21 cellular contexts compared by ENCODE assay signal in the genomic region with DNA sequence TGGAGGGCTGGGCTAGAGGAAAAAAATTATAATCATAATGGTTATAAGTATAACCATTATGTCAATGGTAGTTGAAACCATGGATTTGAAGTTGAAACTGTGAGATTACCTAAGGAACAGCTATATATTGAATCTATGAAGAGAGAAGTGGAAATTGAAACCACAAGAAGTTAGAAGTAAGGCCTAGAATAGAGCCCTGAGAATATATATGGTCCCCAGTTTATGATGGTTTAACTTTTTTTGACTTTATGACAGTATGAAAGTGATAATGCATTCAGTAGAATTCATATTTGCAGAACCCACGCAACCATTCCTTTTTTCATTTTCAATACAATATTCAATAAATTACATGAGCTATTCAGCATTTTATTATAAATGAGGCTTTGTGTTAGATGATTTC. TPM values are rescaled to one million over a fixed set of nuclear protein-coding genes. Genes with fewer than 3 reads are reported as not detected.
DNase-seq lines count a peak whose midpoint lies in the region; ATAC-seq lines count a peak whose summit lies in the region.
"Had no signal": no experiment of that assay in that cellular context is flagged by ENCODE, and none has a peak within 500 bp of the region (broad histone marks: within the 10 kb centered on the region; RNA-seq: fewer than 3 reads in every experiment).

No MANE protein-coding gene starts in this region.

- H3K36me3 Mint-ChIP-seq in activated naive CD4-positive, alpha-beta T cell treated with anti-CD3 and anti-CD28 coated beads, Interleukin-2, amount 50 U/mL, for 72 hours: peaks cover 7 to 27% of the 10 kb centered on the region in 2 donors
- peaks cover 40% of the 10 kb centered on the region for H3K36me3 Mint-ChIP-seq in activated naive CD4-positive, alpha-beta T cell treated with anti-CD3 and anti-CD28 coated beads, Interleukin-2, amount 10 ng/mL, durations not matched to agents 7 days and 5 days

- no peaks in the 10 kb centered on the region for H3K27me3 Mint-ChIP-seq in activated naive CD4-positive, alpha-beta T cell treated with anti-CD3 and anti-CD28 coated beads, Interleukin-2, amount 10 ng/mL, durations not matched to agents 7 days and 5 days
- H3K27me3 Mint-ChIP-seq in stimulated activated naive CD8-positive, alpha-beta T cell treated with anti-CD3 and anti-CD28 coated beads, Interleukin-15, amount 100 ng/mL, for 72 hours: no peaks in the 10 kb centered on the region
- H3K27me3 Mint-ChIP-seq: activated naive CD8-positive, alpha-beta T cell treated with anti-CD3 and anti-CD28 coated beads, Interleukin-2, amount 10 ng/mL, durations not matched to agents 7 days and 5 days; memory B cell had no signal

- peak overlapping the region; percentile 31 to 79 for H3K27ac Mint-ChIP-seq in activated naive CD4-positive, alpha-beta T cell treated with anti-CD3 and anti-CD28 coated beads, Interleukin-2, amount 50 U/mL, for 72 hours
- H3K27ac Mint-ChIP-seq in activated naive CD4-positive, alpha-beta T cell treated with anti-CD3 and anti-CD28 coated beads, Interleukin-2, amount 10 ng/mL, durations not matched to agents 7 days and 5 days: no peak overlapping the region
- peak overlapping the region; percentile 71 to 95 for H3K27ac Mint-ChIP-seq in stimulated activated naive CD8-positive, alpha-beta T cell treated with anti-CD3 and anti-CD28 coated beads, Interleukin-15, amount 100 ng/mL, for 72 hours
- H3K27ac Mint-ChIP-seq: activated naive CD8-positive, alpha-beta T cell treated with anti-CD3 and anti-CD28 coated beads, Interleukin-2, amount 10 ng/mL, durations not matched to agents 7 days and 5 days; memory B cell had no signal

- H3K9me3 Mint-ChIP-seq in activated naive CD4-positive, alpha-beta T cell treated with anti-CD3 and anti-CD28 coated beads, Interleukin-2, amount 50 U/mL, for 72 hours: no peaks in the 10 kb centered on the region
- H3K9me3 Mint-ChIP-seq in activated naive CD4-positive, alpha-beta T cell treated with anti-CD3 and anti-CD28 coated beads, Interleukin-2, amount 10 ng/mL, durations not matched to agents 7 days and 5 days: no peaks in the 10 kb centered on the region
- H3K9me3 Mint-ChIP-seq in stimulated activated naive CD8-positive, alpha-beta T cell treated with anti-CD3 and anti-CD28 coated beads, Interleukin-15, amount 100 ng/mL, for 72 hours: no peaks in the 10 kb centered on the region
- H3K9me3 Mint-ChIP-seq: activated naive CD8-positive, alpha-beta T cell treated with anti-CD3 and anti-CD28 coated beads, Interleukin-2, amount 10 ng/mL, durations not matched to agents 7 days and 5 days; memory B cell; T-helper 2 cell treated with Interferon-gamma antibody and Interleukin-4, amounts not matched to agents 5 μg/mL and 100 μg/mL, for 36 hours had no signal

- no peak overlapping the region for H3K4me3 Mint-ChIP-seq in activated naive CD4-positive, alpha-beta T cell treated with anti-CD3 and anti-CD28 coated beads, Interleukin-2, amount 10 ng/mL, durations not matched to agents 7 days and 5 days
- H3K4me3 Mint-ChIP-seq in stimulated activated naive CD8-positive, alpha-beta T cell treated with anti-CD3 and anti-CD28 coated beads, Interleukin-15, amount 100 ng/mL, for 72 hours: no peak overlapping the region
- H3K4me3 Mint-ChIP-seq: activated naive CD8-positive, alpha-beta T cell treated with anti-CD3 and anti-CD28 coated beads, Interleukin-2, amount 10 ng/mL, durations not matched to agents 7 days and 5 days; memory B cell; T-helper 2 cell treated with Interferon-gamma antibody and Interleukin-4, amounts not matched to agents 5 μg/mL and 100 μg/mL, for 36 hours had no signal

- no peak for DNase-seq in activated naive CD4-positive, alpha-beta T cell treated with anti-CD3 and anti-CD28 coated beads, Interleukin-2, amount 50 U/mL, for 72 hours (ENCODE audit: low spot score in 2 of 2)
- DNase-seq in activated naive CD4-positive, alpha-beta T cell treated with anti-CD3 and anti-CD28 coated beads, Interleukin-2, amount 10 ng/mL, durations not matched to agents 7 days and 5 days: no peak
- no peak for DNase-seq in stimulated activated naive CD8-positive, alpha-beta T cell treated with anti-CD3 and anti-CD28 coated beads, Interleukin-15, amount 100 ng/mL, for 72 hours
- DNase-seq in NCI-H446 (lab: John Stamatoyannopoulos, UW): no peak
- no peak for DNase-seq in KG1 (lab: John Stamatoyannopoulos, UW)
- DNase-seq in SIG-M5 treated with dmso at 0.1 percent for 504 hours (lab: John Stamatoyannopoulos, UW; ENCODE audit: unreplicated experiment): no peak
- DNase-seq: activated CD4-positive, alpha-beta T cell treated with anti-CD3 and anti-CD28 coated beads, Interleukin-2, amount 50 U/mL, for 48 hours; activated naive CD8-positive, alpha-beta T cell treated with anti-CD3 and anti-CD28 coated beads, Interleukin-2, amount 10 ng/mL, durations not matched to agents 7 days and 5 days; Caco-2; heart left ventricle; IMR-90; left cardiac atrium; NCI-H1417 treated with DMSO at 0.1 percent for 48 hours; NCI-H524; psoas muscle; RPMI8226 had no signal

- peaks cover 22% of the 10 kb centered on the region for H3K4me1 Mint-ChIP-seq in activated naive CD4-positive, alpha-beta T cell treated with anti-CD3 and anti-CD28 coated beads, Interleukin-2, amount 10 ng/mL, durations not matched to agents 7 days and 5 days
- peaks cover 39% of the 10 kb centered on the region for H3K4me1 Mint-ChIP-seq in stimulated activated naive CD8-positive, alpha-beta T cell treated with anti-CD3 and anti-CD28 coated beads, Interleukin-15, amount 100 ng/mL, for 72 hours

- no peak for ATAC-seq in activated naive CD4-positive, alpha-beta T cell treated with anti-CD3 and anti-CD28 coated beads, Interleukin-2, amount 50 U/mL, for 72 hours
- ATAC-seq in GM21515 (IDR thresholded peaks at IDR 0.05; ENCODE audit: unreplicated experiment) (peak; percentile 29), HG03280 (IDR thresholded peaks at IDR 0.05; ENCODE audit: unreplicated experiment) (peak; percentile 24)
- no peak for ATAC-seq in stimulated activated naive CD8-positive, alpha-beta T cell treated with anti-CD3 and anti-CD28 coated beads, Interleukin-15, amount 100 ng/mL, for 72 hours
- ATAC-seq: HCT116, heart left ventricle, left cardiac atrium, psoas muscle had no signal

- CTCF ChIA-PET in activated naive CD4-positive, alpha-beta T cell treated with anti-CD3 and anti-CD28 coated beads, Interleukin-2, amount 10 ng/mL, durations not matched to agents 7 days and 5 days (lab: Charles Lee): interaction anchor here (2.1 to 2.4 kb wide), 2 partner anchors 15 to 40 kb away, joined by 5 to 9 read pairs; a partner anchor contains a TSS

RNA-seq across cellular contexts. Expression of a gene that starts 15.0 kb away (rescaled TPM):
- 10 to 100 TPM; 24.2 to 42.2 TPM for total RNA-seq in activated naive CD4-positive, alpha-beta T cell treated with anti-CD3 and anti-CD28 coated beads, Interleukin-2, amount 50 U/mL, for 72 hours

RNA-seq across cellular contexts. Expression of a gene that starts 15.3 kb away (rescaled TPM):
- total RNA-seq in activated naive CD4-positive, alpha-beta T cell treated with anti-CD3 and anti-CD28 coated beads, Interleukin-2, amount 50 U/mL, for 72 hours: 10 to 100 TPM in 1 of 2 donors, 1 to 10 TPM in 1; 8.5 to 13.0 TPM

Comparison
In these comparisons a context has a peak if more than half of its experiments do, and no peak if none do; other contexts are left out.
1. ATAC-seq: peak in GM21515 (single experiment) and HG03280 (single experiment); none in activated naive CD4-positive, alpha-beta T cell treated with anti-CD3 and anti-CD28 coated beads, Interleukin-2, amount 50 U/mL, for 72 hours (0 of 2) and stimulated activated naive CD8-positive, alpha-beta T cell treated with anti-CD3 and anti-CD28 coated beads, Interleukin-15, amount 100 ng/mL, for 72 hours (single experiment).